Comparison of ENCODE assay signal across 29 cellular contexts in the genomic region with DNA sequence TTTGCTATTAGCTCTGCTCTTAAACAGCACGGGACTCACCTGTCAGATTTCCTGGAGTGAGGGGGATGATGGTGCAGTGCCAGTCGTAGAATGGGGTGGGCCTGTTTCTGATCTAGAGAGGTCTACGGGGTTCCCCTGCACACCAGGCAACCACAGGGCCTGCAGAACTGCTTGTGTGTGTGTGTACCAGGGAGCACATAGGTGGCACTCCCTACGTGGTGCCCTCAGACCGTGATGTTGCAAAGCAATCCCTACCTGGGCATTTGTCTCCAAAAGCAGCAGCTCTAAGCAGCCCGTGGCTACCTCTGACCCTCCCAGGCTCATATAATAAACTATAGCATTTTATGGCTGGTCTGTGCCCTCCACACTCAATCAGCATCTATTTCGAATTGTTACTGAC. TPM values are rescaled to one million over a fixed set of nuclear protein-coding genes. Genes with fewer than 3 reads are reported as not detected.
DNase-seq lines count a peak whose midpoint lies in the region; ATAC-seq and TF ChIP-seq lines count a peak whose summit lies in the region.
"Had no signal": no experiment of that assay in that cellular context is flagged by ENCODE, and none has a peak within 500 bp of the region (broad histone marks: within the 10 kb centered on the region; RNA-seq: fewer than 3 reads in every experiment).

No MANE protein-coding gene starts in this region.

- H3K4me1 ChIP-seq in left ventricle myocardium inferior = peaks cover 89% of the 10 kb centered on the region
- peaks cover 52% of the 10 kb centered on the region for H3K4me1 ChIP-seq in PC-9 (replicated peaks; ENCODE audit: insufficient read depth)
- H3K4me1 ChIP-seq: parathyroid adenoma had no signal

- peak overlapping the region; percentile 74 for H3K27ac ChIP-seq in left ventricle myocardium inferior (replicated peaks)
- H3K27ac ChIP-seq in PC-9 = no peak overlapping the region
- H3K27ac ChIP-seq: brain microvascular endothelial cell, parathyroid adenoma, thoracic aorta had no signal

- H3K4me3 ChIP-seq in left ventricle myocardium inferior (no peak overlapping the region), PC-9 (no peak overlapping the region)
- H3K4me3 ChIP-seq: A549, GM23338, hepatocyte, mucosa of descending colon, thoracic aorta had no signal

- H3K27me3 ChIP-seq in left ventricle myocardium inferior (ENCODE audit: low read depth) (no peaks in the 10 kb centered on the region), PC-9 (ENCODE audit: insufficient read depth, low read depth) (no peaks in the 10 kb centered on the region)
- H3K27me3 ChIP-seq: brain microvascular endothelial cell, hepatocyte had no signal

- CTCF ChIA-PET in PC-9 (lab: Charles Lee) = no interaction called here

- no peak overlapping the region for H3K4me2 ChIP-seq in PC-9
- H3K4me2 ChIP-seq: A549, GM23338, hepatocyte had no signal

- no peaks in the 10 kb centered on the region for H3K9me3 ChIP-seq in left ventricle myocardium inferior (replicated peaks)
- H3K9me3 ChIP-seq in PC-9 (ENCODE audit: insufficient read depth, low read depth) = no peaks in the 10 kb centered on the region
- H3K9me3 ChIP-seq: A549, mucosa of descending colon, thoracic aorta had no signal

- no peak overlapping the region for H3K27ac Mint-ChIP-seq in glutamatergic neuron (ENCODE audit: unreplicated experiment)
- peak overlapping the region; percentile 20 for H3K27ac Mint-ChIP-seq in progenitor cell of endocrine pancreas
- H3K27ac Mint-ChIP-seq: GM23338; T-helper 2 cell treated with Interferon-gamma antibody and Interleukin-4, amounts not matched to agents 5 μg/mL and 100 μg/mL, for 36 hours had no signal

- H3K36me3 ChIP-seq in left ventricle myocardium inferior (peaks cover 39% of the 10 kb centered on the region), PC-9 (ENCODE audit: low read depth) (peaks cover 69% of the 10 kb centered on the region)

- no peak for TF ChIP-seq CTCF in left ventricle myocardium inferior (IDR thresholded peaks at IDR 0.05; ENCODE audit: borderline replicate concordance)
- no peak for TF ChIP-seq CTCF in glutamatergic neuron (IDR thresholded peaks at IDR 0.05; ENCODE audit: partially characterized antibody, unreplicated experiment)
- no peak for TF ChIP-seq CTCF in progenitor cell of endocrine pancreas (IDR thresholded peaks at IDR 0.05; ENCODE audit: unreplicated experiment)
- TF ChIP-seq CTCF in PC-9 (conservative IDR thresholded peaks at IDR 0.05) = no peak

- ATAC-seq in left ventricle myocardium superior (no peak), HG03196 (IDR thresholded peaks at IDR 0.05; ENCODE audit: unreplicated experiment) (no peak), GM21576 (IDR thresholded peaks at IDR 0.05; ENCODE audit: unreplicated experiment) (no peak)
- ATAC-seq: esophagus mucosa; GM23338; HepG2; stimulated activated naive CD8-positive, alpha-beta T cell treated with anti-CD3 and anti-CD28 coated beads, Interleukin-15, Interleukin-2, amounts not matched to agents 100 U/mL and 50 U/mL, for 24 hours had no signal

- H4K20me1 ChIP-seq in PC-9 (ENCODE audit: insufficient read depth) = peaks cover 76% of the 10 kb centered on the region

- H3K9me3 Mint-ChIP-seq in glutamatergic neuron (ENCODE audit: unreplicated experiment) = peaks cover 13% of the 10 kb centered on the region
- H3K9me3 Mint-ChIP-seq in progenitor cell of endocrine pancreas (ENCODE audit: low read depth) = no peaks in the 10 kb centered on the region
- H3K9me3 Mint-ChIP-seq: CD4-positive, alpha-beta memory T cell; endodermal cell; GM23338; T-helper 2 cell treated with Interferon-gamma antibody and Interleukin-4, amounts not matched to agents 5 μg/mL and 100 μg/mL, for 36 hours had no signal

- peaks cover 96% of the 10 kb centered on the region for H3K79me2 ChIP-seq in PC-9 (ENCODE audit: low read depth)

- peaks cover 96% of the 10 kb centered on the region for H3F3A ChIP-seq in PC-9 (ENCODE audit: insufficient read depth, low read depth)

- POLR2A ChIA-PET in PC-9 (lab: Charles Lee; ENCODE audit: unreplicated experiment) = no interaction called here

- intact Hi-C loops in left ventricle myocardium inferior (cut with micrococcal nuclease) (no loop called here), left ventricle myocardium superior (cut with micrococcal nuclease) (no loop called here), PC-9 (cut with micrococcal nuclease; ENCODE audit: unreplicated experiment) (no loop called here)

- DNase-seq in left ventricle myocardium inferior = no peak
- DNase-seq in left ventricle myocardium superior = no peak
- peak; percentile 5 for DNase-seq in glutamatergic neuron
- no peak for DNase-seq in progenitor cell of endocrine pancreas (ENCODE audit: low spot score, unreplicated experiment)
- no peak for DNase-seq in PC-9
- no peak for DNase-seq in NCI-H2227 treated with DMSO at 0.1 percent for 48 hours (lab: John Stamatoyannopoulos, UW)
- DNase-seq: activated CD4-positive, alpha-beta T cell treated with anti-CD3 and anti-CD28 coated beads for 48 hours; activated CD8-positive, alpha-beta memory T cell treated with anti-CD3 and anti-CD28 coated beads for 24 hours; activated naive CD4-positive, alpha-beta T cell; brain microvascular endothelial cell; CD4-positive, alpha-beta memory T cell; endodermal cell; foreskin fibroblast; MV-4-11; NCI-H1694; NCI-H510A; stimulated activated CD4-positive, alpha-beta T cell treated with anti-CD3 and anti-CD28 coated beads, Interleukin-15, amount 100 ng/mL, for 24 hours; stimulated activated naive CD8-positive, alpha-beta T cell treated with anti-CD3 and anti-CD28 coated beads, Interleukin-15, Interleukin-2, amounts not matched to agents 100 U/mL and 50 U/mL, for 24 hours had no signal

- H3K4me3 Mint-ChIP-seq in glutamatergic neuron (ENCODE audit: unreplicated experiment) (no peak overlapping the region), progenitor cell of endocrine pancreas (ENCODE audit: low read depth) (no peak overlapping the region)
- H3K4me3 Mint-ChIP-seq: CD4-positive, alpha-beta memory T cell; endodermal cell; GM23338; T-helper 2 cell treated with Interferon-gamma antibody and Interleukin-4, amounts not matched to agents 5 μg/mL and 100 μg/mL, for 36 hours had no signal

- H3K36me3 Mint-ChIP-seq in glutamatergic neuron (ENCODE audit: unreplicated experiment) (no peaks in the 10 kb centered on the region), progenitor cell of endocrine pancreas (ENCODE audit: insufficient read depth) (peaks cover 6% of the 10 kb centered on the region)

- BruUV-seq in PC-9 (replicated peaks; lab: Mats Ljungman, UMichigan) = no TSS peak

- H3K4me1 Mint-ChIP-seq in glutamatergic neuron (ENCODE audit: low read depth, unreplicated experiment) (peaks cover 45% of the 10 kb centered on the region), progenitor cell of endocrine pancreas (ENCODE audit: low read depth) (peaks cover 31% of the 10 kb centered on the region)
- H3K4me1 Mint-ChIP-seq: GM23338 had no signal

- peaks cover 13% of the 10 kb centered on the region for H3K27me3 Mint-ChIP-seq in glutamatergic neuron (ENCODE audit: unreplicated experiment)
- H3K27me3 Mint-ChIP-seq in progenitor cell of endocrine pancreas = no peaks in the 10 kb centered on the region
- H3K27me3 Mint-ChIP-seq: CD4-positive, alpha-beta memory T cell had no signal

- no peak overlapping the region for H2AFZ ChIP-seq in PC-9
- H2AFZ ChIP-seq: GM23338, hepatocyte, parathyroid adenoma had no signal

- no peaks in the 10 kb centered on the region for H3K9me2 ChIP-seq in PC-9 (ENCODE audit: insufficient read depth)

RNA-seq across cellular contexts. Expression of a gene that starts 38.5 kb away (rescaled TPM):
- total RNA-seq in left ventricle myocardium inferior (350 TPM), left ventricle myocardium superior (335 TPM), glutamatergic neuron (ENCODE audit: unreplicated experiment) (863 TPM), progenitor cell of endocrine pancreas (180 and 195 TPM in 2 replicates), PC-9 (2021) (411 and 443 TPM in 2 replicates)
